20 cellular contexts compared by ENCODE assay signal in the genomic region with DNA sequence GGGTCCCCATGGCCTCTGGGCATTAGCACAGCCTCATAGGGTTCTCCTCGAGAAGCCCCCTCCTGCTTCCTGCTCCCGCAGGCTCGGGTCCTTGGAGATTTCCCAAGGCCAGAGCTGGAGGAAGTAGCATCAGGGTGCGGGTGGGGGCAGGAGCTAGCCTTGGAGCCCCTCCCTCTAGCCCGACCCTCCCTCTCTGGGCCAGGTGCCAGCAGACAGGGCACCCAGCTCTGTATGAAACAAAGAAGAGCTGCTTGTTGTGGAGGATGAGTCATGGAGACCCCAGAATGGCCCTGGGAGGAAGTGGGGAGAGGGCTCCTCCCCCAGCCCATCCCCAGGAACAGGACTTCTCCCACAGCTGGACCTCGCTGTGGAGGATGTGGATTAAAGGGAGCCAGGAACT. TPM values are rescaled to one million over a fixed set of nuclear protein-coding genes. Genes with fewer than 3 reads are reported as not detected.
DNase-seq lines count a peak whose midpoint lies in the region; ATAC-seq and TF ChIP-seq lines count a peak whose summit lies in the region.
"Had no signal": no experiment of that assay in that cellular context is flagged by ENCODE, and none has a peak within 500 bp of the region (broad histone marks: within the 10 kb centered on the region; RNA-seq: fewer than 3 reads in every experiment).

No MANE protein-coding gene starts in this region.

- no peaks in the 10 kb centered on the region for H3K79me2 ChIP-seq in hepatocyte

- H4K20me1 ChIP-seq in BLaER1 treated with 17β-estradiol and CSF1 and Interleukin-3, amounts not matched to agents 10 nM and 100 nM = no peaks in the 10 kb centered on the region
- no peaks in the 10 kb centered on the region for H4K20me1 ChIP-seq in hepatocyte (ENCODE audit: insufficient read depth, poor library complexity, severe bottlenecking)

- peaks cover 1% of the 10 kb centered on the region for H3K9me3 Mint-ChIP-seq in glutamatergic neuron (ENCODE audit: unreplicated experiment)
- H3K9me3 Mint-ChIP-seq: activated naive CD4-positive, alpha-beta T cell treated with anti-CD3 and anti-CD28 coated beads, Interleukin-2, amount 50 U/mL, for 72 hours; naive B cell; T-helper 2 cell treated with Interferon-gamma antibody and Interleukin-4, amounts not matched to agents 5 μg/mL and 100 μg/mL, for 36 hours had no signal

- H3K27ac Mint-ChIP-seq in glutamatergic neuron (ENCODE audit: unreplicated experiment) = no peak overlapping the region
- H3K27ac Mint-ChIP-seq: activated naive CD4-positive, alpha-beta T cell treated with anti-CD3 and anti-CD28 coated beads, Interleukin-2, amount 50 U/mL, for 72 hours; naive B cell; T-helper 2 cell treated with Interferon-gamma antibody and Interleukin-4, amounts not matched to agents 5 μg/mL and 100 μg/mL, for 36 hours had no signal

- H3K27me3 ChIP-seq in BE2C = no peaks in the 10 kb centered on the region
- H3K27me3 ChIP-seq in BLaER1 treated with 17β-estradiol and CSF1 and Interleukin-3, amounts not matched to agents 10 nM and 100 nM = 0 out of 22 replicates have a peak, but pooled peaks cover 0 to 1% (median 0%) of the 10 kb centered on the region in 11 experiments
- no peaks in the 10 kb centered on the region for H3K27me3 ChIP-seq in hepatocyte
- H3K27me3 ChIP-seq: thyroid gland had no signal

- peak overlapping the region in 2 of 11 experiments; percentile 12 to 28; a peak in 3 of 22 replicates for H3K9ac ChIP-seq in BLaER1 treated with 17β-estradiol and CSF1 and Interleukin-3, amounts not matched to agents 10 nM and 100 nM

- no peaks in the 10 kb centered on the region for H3K9me2 ChIP-seq in hepatocyte (replicated peaks; ENCODE audit: insufficient read depth)

- DNase-seq in BE2C (peak; percentile 55), NCI-H2227 (lab: John Stamatoyannopoulos, UW; ENCODE audit: unreplicated experiment) (peak; percentile 53), hepatocyte (ENCODE audit: low spot score) (no peak), glutamatergic neuron (no peak), cerebellar cortex (ENCODE audit: low spot score) (no peak)
- DNase-seq: activated CD4-positive, CD25-positive, alpha-beta regulatory T cell; activated T-cell treated with anti-CD3 and anti-CD28 coated beads, Interleukin-2, amount 50 U/mL, for 48 hours; GF-D8; Karpas-422; naive B cell; NCI-H146; NCI-H510A treated with DMSO at 0.1 percent for 48 hours; SIG-M5; stimulated activated naive CD4-positive, alpha-beta T cell; thyroid gland had no signal

- peaks cover 7% of the 10 kb centered on the region for H3K27me3 Mint-ChIP-seq in glutamatergic neuron (ENCODE audit: unreplicated experiment)

- H3K4me1 Mint-ChIP-seq in glutamatergic neuron (ENCODE audit: low read depth, unreplicated experiment) = peaks cover 17% of the 10 kb centered on the region
- H3K4me1 Mint-ChIP-seq: naive B cell had no signal

- 59% methylated on average over 6 of the region's 6 CpGs for WGBS in hepatocyte (ENCODE audit: low lambda C conversion rate, missing lambda C conversion rate)

- no peak overlapping the region for H2AFZ ChIP-seq in hepatocyte

- peak overlapping the region in 3 of 11 experiments; percentile 11 to 46 (median 41); a peak in 5 of 22 replicates for H3K27ac ChIP-seq in BLaER1 treated with 17β-estradiol and CSF1 and Interleukin-3, amounts not matched to agents 10 nM and 100 nM
- peak overlapping the region; percentile 44 for H3K27ac ChIP-seq in hepatocyte
- H3K27ac ChIP-seq: thyroid gland had no signal

- H3K4me2 ChIP-seq in BLaER1 treated with 17β-estradiol and CSF1 and Interleukin-3, amounts not matched to agents 10 nM and 100 nM = peak overlapping the region; percentile 51 to 93 (median 72)
- H3K4me2 ChIP-seq in hepatocyte = no peak overlapping the region

- ATAC-seq in GM21786 (IDR thresholded peaks at IDR 0.05; ENCODE audit: unreplicated experiment) = no peak
- ATAC-seq: activated naive CD4-positive, alpha-beta T cell treated with anti-CD3 and anti-CD28 coated beads, Interleukin-2, amount 50 U/mL, for 72 hours had no signal

- no peak overlapping the region for H3K4me3 Mint-ChIP-seq in glutamatergic neuron (ENCODE audit: unreplicated experiment)
- H3K4me3 Mint-ChIP-seq: naive B cell; T-helper 2 cell treated with Interferon-gamma antibody and Interleukin-4, amounts not matched to agents 5 μg/mL and 100 μg/mL, for 36 hours had no signal

- H3K36me3 Mint-ChIP-seq in glutamatergic neuron (ENCODE audit: unreplicated experiment) = no peaks in the 10 kb centered on the region
- H3K36me3 Mint-ChIP-seq: activated naive CD4-positive, alpha-beta T cell treated with anti-CD3 and anti-CD28 coated beads, Interleukin-2, amount 50 U/mL, for 72 hours; naive B cell had no signal

- H3K9me3 ChIP-seq in BE2C = no peaks in the 10 kb centered on the region
- H3K9me3 ChIP-seq in BLaER1 treated with 17β-estradiol and CSF1 and Interleukin-3, amounts not matched to agents 10 nM and 100 nM (replicated peaks in 1 of 11) = no peaks in the 10 kb centered on the region
- no peaks in the 10 kb centered on the region for H3K9me3 ChIP-seq in hepatocyte (ENCODE audit: low read depth)
- H3K9me3 ChIP-seq: HAP-1, thyroid gland had no signal

- TF ChIP-seq CTCF in BE2C (IDR thresholded peaks at IDR 0.05; ENCODE audit: low read depth, low read length) (no peak), hepatocyte (IDR thresholded peaks at IDR 0.05; ENCODE audit: poor library complexity) (no peak), glutamatergic neuron (IDR thresholded peaks at IDR 0.05; ENCODE audit: partially characterized antibody, unreplicated experiment) (no peak)

- H3K4me1 ChIP-seq in BE2C = peaks cover 49% of the 10 kb centered on the region
- peaks cover 31 to 66% (median 40%) of the 10 kb centered on the region in 10 experiments for H3K4me1 ChIP-seq in BLaER1 treated with 17β-estradiol and CSF1 and Interleukin-3, amounts not matched to agents 10 nM and 100 nM
- peaks cover 46% of the 10 kb centered on the region for H3K4me1 ChIP-seq in hepatocyte (ENCODE audit: insufficient read depth)
- H3K4me1 ChIP-seq: HAP-1 had no signal

- H3K36me3 ChIP-seq in BE2C = no peaks in the 10 kb centered on the region
- no peaks in the 10 kb centered on the region for H3K36me3 ChIP-seq in BLaER1 treated with 17β-estradiol and CSF1 and Interleukin-3, amounts not matched to agents 10 nM and 100 nM
- H3K36me3 ChIP-seq in hepatocyte (replicated peaks; ENCODE audit: insufficient read depth, low read depth) = no peaks in the 10 kb centered on the region
- H3K36me3 ChIP-seq: HAP-1, thyroid gland had no signal

- H3K4me3 ChIP-seq in BE2C (ENCODE audit: low read depth, low read length) (no peak overlapping the region), hepatocyte (no peak overlapping the region)
- peak overlapping the region in 1 of 10 experiments; percentile 7; a peak in 1 of 20 replicates for H3K4me3 ChIP-seq in BLaER1 treated with 17β-estradiol and CSF1 and Interleukin-3, amounts not matched to agents 10 nM and 100 nM
- H3K4me3 ChIP-seq: HAP-1, thyroid gland had no signal

RNA-seq across cellular contexts. Expression of a gene that starts 29.2 kb away (rescaled TPM):
- 28.9 TPM for polyA plus RNA-seq in BE2C (2012; ENCODE audit: insufficient read depth, insufficient read length, low read depth)
- total RNA-seq in hepatocyte = 5.2 and 11.0 TPM in 2 replicates
- polyA plus RNA-seq in hepatocyte = 21.2 and 22.0 TPM in 2 replicates
- 5.0 TPM for total RNA-seq in glutamatergic neuron (ENCODE audit: unreplicated experiment)

Comparison
In these comparisons a context has a peak if more than half of its experiments do, and no peak if none do; other contexts are left out.
1. DNase-seq: peak in BE2C (single experiment) and NCI-H2227 (single experiment); none in hepatocyte (single experiment), glutamatergic neuron (single experiment) and cerebellar cortex (single experiment).